In the genomic region with DNA sequence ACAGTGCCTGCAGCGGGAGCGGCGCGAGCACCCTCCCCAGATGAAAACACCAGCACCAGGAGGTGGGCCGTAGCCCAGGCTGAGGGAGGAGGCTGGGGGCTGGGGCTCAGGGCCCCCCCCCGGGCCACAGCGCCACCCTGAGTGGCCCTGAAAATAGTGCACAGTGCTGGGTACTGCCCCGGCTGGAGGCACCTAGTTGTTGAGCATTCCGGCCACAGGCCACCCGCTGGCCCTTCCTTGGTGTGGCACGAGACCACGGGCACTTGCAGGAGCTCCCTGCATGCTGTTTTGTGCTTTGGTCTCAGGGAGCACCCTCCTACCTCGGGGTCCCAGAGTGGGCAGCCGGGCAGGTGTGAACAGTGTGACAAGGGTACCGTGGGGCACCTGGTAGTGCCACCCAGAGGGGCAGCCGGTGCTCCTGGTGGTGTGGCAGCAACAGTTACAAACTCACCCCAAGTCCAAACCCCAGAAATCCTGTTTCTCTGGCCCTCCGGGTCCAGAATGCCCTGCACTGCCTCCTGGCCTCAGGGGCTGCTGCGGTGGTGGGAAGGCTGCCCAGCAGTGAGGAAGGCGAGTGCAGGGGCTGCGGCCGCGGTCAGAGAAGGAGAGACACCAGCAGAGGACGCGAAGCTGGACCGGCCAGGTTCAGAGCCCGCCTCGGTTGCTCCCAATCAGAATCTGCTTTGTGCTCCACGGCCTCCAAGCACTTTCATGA, we compare ENCODE assay signal across 25 cellular contexts. TPM values are rescaled to one million over a fixed set of nuclear protein-coding genes. Genes with fewer than 3 reads are reported as not detected.
DNase-seq lines count a peak whose midpoint lies in the region; ATAC-seq, FAIRE-seq and TF ChIP-seq lines count a peak whose summit lies in the region.
"Had no signal": no experiment of that assay in that cellular context is flagged by ENCODE, and none has a peak within 500 bp of the region (broad histone marks: within the 10 kb centered on the region; RNA-seq: fewer than 3 reads in every experiment).

No MANE protein-coding gene starts in this region.

- TF ChIP-seq POLR2A in HCT116 (IDR thresholded peaks at IDR 0.05; ENCODE audit: borderline replicate concordance, extremely low read depth, insufficient read depth, insufficient read length) (no peak), K562 (conservative IDR thresholded peaks at IDR 0.05) (no peak), suprapubic skin (IDR thresholded peaks at IDR 0.05) (no peak)

- H4K20me1 ChIP-seq in HCT116 (ENCODE audit: insufficient read depth) (no peaks in the 10 kb centered on the region), K562 (replicated peaks; ENCODE audit: control insufficient read depth, insufficient read depth, low read length) (peaks cover 13% of the 10 kb centered on the region; the same call in 1 of the 2 replicates)

- BruUV-seq in HCT116 (replicated peaks; lab: Mats Ljungman, UMichigan): TSS peak; percentile 16
- BruUV-seq in K562 (replicated peaks; lab: Mats Ljungman, UMichigan): TSS peak; percentile 34

- RAD21 ChIA-PET in HCT116 (lab: Charles Lee; ENCODE audit: low non-redundant PET in 1 of 2, low total read pairs in 2 of 2, uncharacterized antibody in 2 of 2, unreplicated experiment in 2 of 2): no interaction called here

- TF ChIP-seq RAD21 in HCT116 (IDR thresholded peaks at IDR 0.05; ENCODE audit: low read depth): no peak
- no peak for TF ChIP-seq RAD21 in K562 (CRISPR knock-in tag; conservative IDR thresholded peaks at IDR 0.05 in 1 of 2, IDR thresholded peaks at IDR 0.05 in 1 of 2)

- TF ChIP-seq CTCF in HCT116 (IDR thresholded peaks at IDR 0.05 in 2 of 3, conservative IDR thresholded peaks at IDR 0.05 in 1 of 3; ENCODE audit: borderline replicate concordance in 1 of 3, insufficient read depth in 1 of 3, low read depth in 2 of 3, low read length in 2 of 3) (no peak), K562 (IDR thresholded peaks at IDR 0.05 in 2 of 3, conservative IDR thresholded peaks at IDR 0.05 in 1 of 3; ENCODE audit: insufficient read depth in 2 of 3, low read depth in 1 of 3, low read length in 3 of 3) (no peak), suprapubic skin (IDR thresholded peaks at IDR 0.05) (no peak)

- no peak overlapping the region for H3K9ac ChIP-seq in HCT116 (ENCODE audit: low read length)
- no peak overlapping the region; a peak in 1 of 4 replicates for H3K9ac ChIP-seq in K562 (ENCODE audit: insufficient read depth in 1 of 2, low read depth in 2 of 2, low read length in 2 of 2)
- H3K9ac ChIP-seq: BLaER1 had no signal

- TF ChIP-seq EP300 in K562 (IDR thresholded peaks at IDR 0.05; ENCODE audit: low read length) (no peak), suprapubic skin (IDR thresholded peaks at IDR 0.05) (no peak)

- H3K27me3 ChIP-seq in HCT116 (ENCODE audit: insufficient read depth, low read length): no peaks in the 10 kb centered on the region
- H3K27me3 ChIP-seq in K562 (ENCODE audit: control insufficient read depth in 2 of 2, insufficient read depth in 2 of 2, low read length in 2 of 2): no peaks in the 10 kb centered on the region
- peaks cover 22% of the 10 kb centered on the region for H3K27me3 ChIP-seq in suprapubic skin

- 89% methylated on average over 17 of the region's 28 CpGs for WGBS in K562 (ENCODE audit: insufficient coverage, low coverage, missing lambda C conversion rate)
- WGBS in suprapubic skin: 93% methylated on average over 6 of the region's 28 CpGs

- H3K27ac ChIP-seq in HCT116 (ENCODE audit: low read depth, low read length): no peak overlapping the region; the same call in 1 of the 2 replicates
- H3K27ac ChIP-seq in K562 (ENCODE audit: extremely low read depth, low read depth, low read length): no peak overlapping the region
- no peak overlapping the region for H3K27ac ChIP-seq in suprapubic skin
- H3K27ac ChIP-seq: BLaER1, HL-60, Peyer's patch had no signal

- intact Hi-C loops in left cardiac atrium (cut with DNase I): no loop called here
- intact Hi-C loops in Right ventricle myocardium superior (cut with DNase I): no loop called here
- intact Hi-C loops in HCT116 (cut with micrococcal nuclease): loop anchor here (5.0 kb wide), 1 partner anchor 168 kb away; no protein-coding TSS in a partner anchor
- intact Hi-C loops in K562 (cut with micrococcal nuclease): no loop called here

- in situ Hi-C loops in K562 (cut with MboI): no loop called here

- no peak overlapping the region for H3K4me3 ChIP-seq in HCT116 (replicated peaks in 1 of 2; ENCODE audit: low read depth in 1 of 2, low read length in 2 of 2)
- H3K4me3 ChIP-seq in K562: no peak overlapping the region
- H3K4me3 ChIP-seq in suprapubic skin: no peak overlapping the region
- H3K4me3 ChIP-seq: BLaER1, GM12878, Peyer's patch had no signal

- H3K4me2 ChIP-seq in HCT116 (ENCODE audit: low read length) (no peak overlapping the region), K562 (ENCODE audit: insufficient read depth, low read length) (no peak overlapping the region)
- H3K4me2 ChIP-seq: BLaER1 had no signal

- no peaks in the 10 kb centered on the region for H3K79me2 ChIP-seq in HCT116 (ENCODE audit: insufficient read depth, low read length)
- H3K79me2 ChIP-seq in K562 (ENCODE audit: control insufficient read depth, insufficient read depth, low read length): no peaks in the 10 kb centered on the region

- CTCF ChIA-PET in HCT116 (lab: Charles Lee): interaction anchor here (0.7 kb wide), 1 partner anchor 21 kb away, joined by 3 read pairs; no protein-coding TSS in a partner anchor
- CTCF ChIA-PET in K562 (lab: Yijun Ruan, JAX; ENCODE audit: low intra/inter-chr PET ratio): no interaction called here

- peaks cover 4 to 20% of the 10 kb centered on the region in 2 experiments for H3K36me3 ChIP-seq in HCT116 (ENCODE audit: control insufficient read depth in 1 of 2, insufficient read depth in 2 of 2, low read length in 2 of 2)
- peaks cover 53% of the 10 kb centered on the region; the same call in 2 of the 3 replicates for H3K36me3 ChIP-seq in K562 (ENCODE audit: control insufficient read depth, insufficient read depth, low read length)
- H3K36me3 ChIP-seq in suprapubic skin: peaks cover 58% of the 10 kb centered on the region

- H3K9me1 ChIP-seq in K562 (ENCODE audit: control insufficient read depth, insufficient read depth, low read length): peaks cover 4% of the 10 kb centered on the region

- H3K9me2 ChIP-seq in HCT116 (ENCODE audit: insufficient read depth): no peaks in the 10 kb centered on the region

- ATAC-seq in left cardiac atrium (no peak), Right ventricle myocardium superior (ENCODE audit: poor library complexity) (no peak), HCT116 (no peak), K562 (no peak)
- ATAC-seq: GM12878 had no signal

- DNase-seq in left cardiac atrium (peak; percentile 16), Right ventricle myocardium superior (no peak), HCT116 (ENCODE audit: low read depth, low spot score) (no peak), K562 (ENCODE audit: extremely low read depth in 1 of 4, low spot score in 3 of 4) (no peak), urothelium cell line (ENCODE audit: low spot score) (no peak), cortex of kidney (lab: John Stamatoyannopoulos, UW) (no peak), A172 (ENCODE audit: low spot score) (no peak), suprapubic skin (ENCODE audit: low spot score in 2 of 2) (no peak)
- DNase-seq: CD4-positive, alpha-beta T cell; COR-L47; DMS 273 treated with DMSO at 0.1 percent for 48 hours; DMS79 treated with DMSO at 0.1 percent for 48 hours; H7; KG1; NCI-H1105 treated with DMSO at 0.1 percent for 48 hours; NCI-H2029 treated with DMSO at 0.1 percent for 48 hours; NCI-H226; NCI-H510A treated with DMSO at 0.1 percent for 48 hours; NCI-H774; NK-92 treated with Interleukin-12 subunit alpha and Interleukin-12 subunit beta, amount 100 ng/mL, for 24 hours; Peyer's patch; SW 1271 had no signal

- POLR2A ChIA-PET in HCT116 (lab: Charles Lee) (interaction anchor here (1.1 to 1.5 kb wide), 2 partner anchors 12 to 31 kb away, joined by 3 to 7 read pairs; partner anchors contain the start of gene FAAP100), K562 (lab: Yijun Ruan, JAX) (interaction anchor here (0.6 to 4.0 kb wide), 2 partner anchors 12 to 146 kb away, joined by 3 to 26 read pairs; partner anchors contain the start of gene FAAP100)

- H2AFZ ChIP-seq in HCT116 (ENCODE audit: low read depth, low read length, poor library complexity, severe bottlenecking) (no peak overlapping the region), K562 (ENCODE audit: low read depth, low read length) (no peak overlapping the region)

- H3K9me3 ChIP-seq in HCT116 (ENCODE audit: control insufficient read depth in 1 of 2, insufficient read depth in 1 of 2, low read depth in 1 of 2, low read length in 2 of 2) (no peaks in the 10 kb centered on the region), K562 (replicated peaks; ENCODE audit: control insufficient read depth, insufficient read depth, low read depth, low read length) (no peaks in the 10 kb centered on the region), suprapubic skin (no peaks in the 10 kb centered on the region)
- H3K9me3 ChIP-seq: BLaER1, Peyer's patch had no signal

- peaks cover 0 to 7% of the 10 kb centered on the region in 2 experiments; a peak in 1 of 4 replicates for H3K4me1 ChIP-seq in HCT116 (ENCODE audit: control insufficient read depth in 1 of 2, insufficient read depth in 2 of 2, low read length in 2 of 2)
- H3K4me1 ChIP-seq in K562 (replicated peaks in 1 of 2; ENCODE audit: control insufficient read depth in 2 of 2, insufficient read depth in 2 of 2, low read length in 2 of 2): peaks cover 0 to 54% of the 10 kb centered on the region in 2 experiments; a peak in 2 of 5 replicates
- H3K4me1 ChIP-seq in suprapubic skin: peaks cover 19% of the 10 kb centered on the region

- no peak for FAIRE-seq in K562 (lab: Jason Lieb, UNC)
- FAIRE-seq in urothelium cell line (lab: Jason Lieb, UNC): peak; percentile 48
- FAIRE-seq: GM12878 had no signal

RNA-seq across cellular contexts. Expression of gene FSCN2, which starts 11.9 kb away (rescaled TPM):
- total RNA-seq in left cardiac atrium: under 1 TPM; 0.38 to 0.39 TPM
- total RNA-seq in Right ventricle myocardium superior: 0.19 TPM
- total RNA-seq in HCT116 (2021; ENCODE audit: unreplicated experiment): 10.1 TPM
- 5.9 and 6.4 TPM in 2 replicates for polyA plus RNA-seq in HCT116 (2012)
- 0.23 TPM in 1 of 2 replicates, not detected in the other for total RNA-seq in K562 (2011; cell fraction: chromatin; rRNA removed; ENCODE audit: low replicate concordance)
- 0.26 and 0.33 TPM in 2 replicates for total RNA-seq in K562 (2011; cell fraction: nucleolus; rRNA removed)
- total RNA-seq in K562 (2011; cell fraction: nucleoplasm; rRNA removed): 0.37 TPM in 1 of 2 replicates, not detected in the other
- total RNA-seq in K562 (2014; rRNA removed): not detected in 2 replicates
- total RNA-seq in K562 (2014; rRNA removed; fragmentation: Illumina TruSeq; extraction: Trizol): not detected in 2 replicates
- total RNA-seq in K562 (2015; rRNA removed; fragmentation: Illumina TruSeq; extraction: Trizol): not detected in 2 replicates
- total RNA-seq in K562 (2021): not detected in 2 replicates
- polyA plus RNA-seq in K562 (2011; rRNA removed): not detected in 2 replicates
- polyA plus RNA-seq in K562 (2011; cell fraction: cytosol; rRNA removed): not detected in 2 replicates
- polyA plus RNA-seq in K562 (2011; cell fraction: nucleus; rRNA removed): 0.14 TPM in 1 of 2 replicates, not detected in the other
- 0.25 and 0.30 TPM in 2 replicates for polyA plus RNA-seq in K562 (2012)
- not detected in 2 replicates for polyA plus RNA-seq in K562 (2014; fragmentation: Illumina TruSeq; extraction: Trizol)
- polyA plus RNA-seq in K562 (2014; fragmentation: Nextera tagmentation; extraction: Ambion mirVana): not detected
- polyA plus RNA-seq in K562 (2014; rRNA removed): 0.08 TPM in 1 of 2 replicates, not detected in the other
- not detected in 2 replicates for polyA minus RNA-seq in K562 (2011; rRNA and poly(A)+ RNA removed)
- not detected in 2 replicates for polyA minus RNA-seq in K562 (2011; cell fraction: cytosol; rRNA and poly(A)+ RNA removed)
- 0.13 TPM in 1 of 2 replicates, not detected in the other for polyA minus RNA-seq in K562 (2011; cell fraction: nucleus; rRNA and poly(A)+ RNA removed)
- total RNA-seq in A172 (2014; rRNA removed; shearing (Covaris generic)): 0.81 and 1.7 TPM in 2 replicates
- total RNA-seq in suprapubic skin: 1 to 10 TPM in 3 of 4 donors, under 1 TPM in 1; 0.52 to 4.7 (median 3.3) TPM
- total RNA-seq: H7 had no signal

RNA-seq across cellular contexts. Expression of gene FAAP100, which starts 12.0 kb away (rescaled TPM):
- total RNA-seq in left cardiac atrium (10 to 100 TPM; 11.6 to 15.7 TPM), Right ventricle myocardium superior (13.0 TPM), HCT116 (2021; ENCODE audit: unreplicated experiment) (53.4 TPM), K562 (2014; rRNA removed) (33.2 and 39.0 TPM in 2 replicates), K562 (2014; rRNA removed; fragmentation: Illumina TruSeq; extraction: Trizol) (3.9 and 8.6 TPM in 2 replicates), K562 (2015; rRNA removed; fragmentation: Illumina TruSeq; extraction: Trizol) (18.9 and 20.9 TPM in 2 replicates), K562 (2021) (51.2 and 52.5 TPM in 2 replicates), suprapubic skin (10 to 100 TPM; 33.0 to 44.2 (median 37.7) TPM)
- 21.7 and 21.8 TPM in 2 replicates for polyA plus RNA-seq in HCT116 (2012)
- 44.9 and 197 TPM in 2 replicates for total RNA-seq in K562 (2011; cell fraction: chromatin; rRNA removed; ENCODE audit: low replicate concordance)
- 108 and 129 TPM in 2 replicates for total RNA-seq in K562 (2011; cell fraction: nucleolus; rRNA removed)
- total RNA-seq in K562 (2011; cell fraction: nucleoplasm; rRNA removed): 63.6 and 65.2 TPM in 2 replicates
- polyA plus RNA-seq in K562 (2011; rRNA removed) (12.6 and 15.2 TPM in 2 replicates), K562 (2014; fragmentation: Illumina TruSeq; extraction: Trizol) (7.6 and 25.3 TPM in 2 replicates), K562 (2014; fragmentation: Nextera tagmentation; extraction: Ambion mirVana) (under 1 TPM; 0.31 to 0.69 TPM), K562 (2014; rRNA removed) (38.6 and 42.4 TPM in 2 replicates)
- 18.3 and 47.5 TPM in 2 replicates for polyA plus RNA-seq in K562 (2011; cell fraction: cytosol; rRNA removed)
- 42.7 and 112 TPM in 2 replicates for polyA plus RNA-seq in K562 (2011; cell fraction: nucleus; rRNA removed)
- 22.5 and 27.7 TPM in 2 replicates for polyA plus RNA-seq in K562 (2012)
- 4.7 and 7.0 TPM in 2 replicates for polyA minus RNA-seq in K562 (2011; rRNA and poly(A)+ RNA removed)
- 19.5 and 23.0 TPM in 2 replicates for polyA minus RNA-seq in K562 (2011; cell fraction: cytosol; rRNA and poly(A)+ RNA removed)
- polyA minus RNA-seq in K562 (2011; cell fraction: nucleus; rRNA and poly(A)+ RNA removed): 58.6 and 62.1 TPM in 2 replicates
- total RNA-seq in A172 (2014; rRNA removed; shearing (Covaris generic)): 29.7 and 39.9 TPM in 2 replicates

RNA-seq across cellular contexts. Expression of gene ACTG1, which starts 27.5 kb away (rescaled TPM):
- total RNA-seq in left cardiac atrium (1,000 to 10,000 TPM in 1 of 2 donors, 100 to 1,000 TPM in 1; 663 to 1,095 TPM), Right ventricle myocardium superior (369 TPM), HCT116 (2021; ENCODE audit: unreplicated experiment) (6,223 TPM), K562 (2014; rRNA removed) (1,572 and 2,328 TPM in 2 replicates), K562 (2014; rRNA removed; fragmentation: Illumina TruSeq; extraction: Trizol) (512 and 566 TPM in 2 replicates), K562 (2015; rRNA removed; fragmentation: Illumina TruSeq; extraction: Trizol) (568 and 574 TPM in 2 replicates), K562 (2021) (1,775 and 1,801 TPM in 2 replicates), suprapubic skin (1,000 to 10,000 TPM; 2,659 to 6,485 (median 4,163) TPM)
- 6,644 and 8,513 TPM in 2 replicates for polyA plus RNA-seq in HCT116 (2012)
- total RNA-seq in K562 (2011; cell fraction: chromatin; rRNA removed; ENCODE audit: low replicate concordance): 264 and 482 TPM in 2 replicates
- total RNA-seq in K562 (2011; cell fraction: nucleolus; rRNA removed): 393 and 500 TPM in 2 replicates
- total RNA-seq in K562 (2011; cell fraction: nucleoplasm; rRNA removed): 388 and 427 TPM in 2 replicates
- polyA plus RNA-seq in K562 (2011; rRNA removed) (224 and 602 TPM in 2 replicates), K562 (2014; fragmentation: Illumina TruSeq; extraction: Trizol) (990 and 2,987 TPM in 2 replicates), K562 (2014; fragmentation: Nextera tagmentation; extraction: Ambion mirVana) (100 to 1,000 TPM; 259 to 386 TPM), K562 (2014; rRNA removed) (831 and 1,109 TPM in 2 replicates)
- 901 and 1,415 TPM in 2 replicates for polyA plus RNA-seq in K562 (2011; cell fraction: cytosol; rRNA removed)
- 1,206 and 1,333 TPM in 2 replicates for polyA plus RNA-seq in K562 (2011; cell fraction: nucleus; rRNA removed)
- 1,311 and 3,206 TPM in 2 replicates for polyA plus RNA-seq in K562 (2012)
- 205 and 410 TPM in 2 replicates for polyA minus RNA-seq in K562 (2011; rRNA and poly(A)+ RNA removed)
- 580 and 1,178 TPM in 2 replicates for polyA minus RNA-seq in K562 (2011; cell fraction: cytosol; rRNA and poly(A)+ RNA removed)
- polyA minus RNA-seq in K562 (2011; cell fraction: nucleus; rRNA and poly(A)+ RNA removed): 230 and 388 TPM in 2 replicates
- total RNA-seq in A172 (2014; rRNA removed; shearing (Covaris generic)): 5,134 and 6,456 TPM in 2 replicates
